11 cellular contexts compared by ENCODE assay signal in the genomic region with DNA sequence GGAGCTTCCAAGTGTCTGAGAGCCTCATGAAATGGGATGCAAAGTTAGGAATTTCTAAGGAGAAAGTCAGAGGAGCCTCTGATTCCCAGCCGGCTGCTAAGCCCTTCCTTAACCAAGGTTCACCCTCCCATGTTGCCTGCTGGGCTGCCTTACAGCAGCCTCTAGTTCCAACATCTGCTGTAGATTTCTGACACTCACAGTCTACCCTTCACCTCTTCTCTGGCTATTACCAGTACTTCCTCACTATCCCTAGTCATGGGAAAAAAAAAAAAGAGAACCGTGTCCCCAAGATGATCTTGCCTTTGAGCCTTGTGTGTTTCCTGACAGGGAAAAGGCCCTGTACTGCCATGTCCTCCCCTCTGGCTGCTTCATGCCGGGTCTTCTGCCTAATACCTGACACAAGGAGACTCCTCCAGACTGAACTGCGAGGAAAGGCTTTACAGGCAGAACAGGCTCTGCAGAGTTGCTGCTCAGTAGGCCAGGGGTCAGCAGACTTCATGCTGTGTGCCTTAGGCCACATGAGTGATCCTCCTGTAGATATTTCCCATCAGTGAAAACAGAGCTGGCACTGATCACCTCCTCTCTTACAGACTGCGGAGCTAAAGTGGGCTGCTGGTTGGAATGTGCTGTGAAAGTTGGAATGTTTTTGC. TPM values are rescaled to one million over a fixed set of nuclear protein-coding genes. Genes with fewer than 3 reads are reported as not detected.
DNase-seq lines count a peak whose midpoint lies in the region; ATAC-seq and TF ChIP-seq lines count a peak whose summit lies in the region.
"Had no signal": no experiment of that assay in that cellular context is flagged by ENCODE, and none has a peak within 500 bp of the region (broad histone marks: within the 10 kb centered on the region; RNA-seq: fewer than 3 reads in every experiment).

No MANE protein-coding gene starts in this region.

- POLR2A ChIA-PET in activated naive CD8-positive, alpha-beta T cell treated with anti-CD3 and anti-CD28 coated beads, Interleukin-2, amount 10 ng/mL, durations not matched to agents 7 days and 5 days (lab: Charles Lee): interaction anchor here (0.6 to 1.1 kb wide), 2 partner anchors 46 kb away, joined by 3 read pairs; no protein-coding TSS in a partner anchor
- POLR2A ChIA-PET in naive thymus-derived CD4-positive, alpha-beta T cell (lab: Charles Lee): interaction anchor here (0.7 to 1.5 kb wide), 5 partner anchors 10 to 22 kb away, joined by 3 to 7 read pairs (median 3); no protein-coding TSS in a partner anchor

- no peaks in the 10 kb centered on the region for H3K9me3 ChIP-seq in naive thymus-derived CD4-positive, alpha-beta T cell (ENCODE audit: control insufficient read depth in 2 of 3, low read length in 3 of 3)

- H3K36me3 Mint-ChIP-seq in T-helper 1 cell treated with Interleukin-12 subunit alpha and Interleukin-12 subunit beta and Interleukin-4 antibody, amounts not matched to agents 30 μg/mL and 1 μg/mL, for 36 hours (ENCODE audit: low read depth): peaks cover 26% of the 10 kb centered on the region
- H3K36me3 Mint-ChIP-seq in activated naive CD8-positive, alpha-beta T cell treated with anti-CD3 and anti-CD28 coated beads, Interleukin-2, amount 10 ng/mL, durations not matched to agents 7 days and 5 days: peaks cover 37% of the 10 kb centered on the region
- H3K36me3 Mint-ChIP-seq in naive thymus-derived CD4-positive, alpha-beta T cell: peaks cover 7 to 35% (median 16%) of the 10 kb centered on the region in 5 donors

- CTCF ChIA-PET in naive thymus-derived CD4-positive, alpha-beta T cell (lab: Charles Lee): no interaction called here

- ATAC-seq in activated naive CD8-positive, alpha-beta T cell treated with anti-CD3 and anti-CD28 coated beads, Interleukin-2, amount 10 ng/mL, durations not matched to agents 7 days and 5 days (ENCODE audit: low read depth): no peak
- no peak for ATAC-seq in naive thymus-derived CD4-positive, alpha-beta T cell
- ATAC-seq in GM21528 (IDR thresholded peaks at IDR 0.05; ENCODE audit: low FRiP score, unreplicated experiment) (no peak), HG02938 (IDR thresholded peaks at IDR 0.05; ENCODE audit: unreplicated experiment) (no peak)

- no peaks in the 10 kb centered on the region for H3K36me3 ChIP-seq in naive thymus-derived CD4-positive, alpha-beta T cell (ENCODE audit: control insufficient read depth in 2 of 3, insufficient read depth in 3 of 3, low read length in 3 of 3)
- H3K36me3 ChIP-seq: stomach had no signal

- peak overlapping the region; percentile 70 for H3K27ac Mint-ChIP-seq in T-helper 1 cell treated with Interleukin-12 subunit alpha and Interleukin-12 subunit beta and Interleukin-4 antibody, amounts not matched to agents 30 μg/mL and 1 μg/mL, for 36 hours
- peak overlapping the region; percentile 80 for H3K27ac Mint-ChIP-seq in activated naive CD8-positive, alpha-beta T cell treated with anti-CD3 and anti-CD28 coated beads, Interleukin-2, amount 10 ng/mL, durations not matched to agents 7 days and 5 days
- H3K27ac Mint-ChIP-seq in naive thymus-derived CD4-positive, alpha-beta T cell: peak overlapping the region in 5 of 9 donors; percentile 25 to 93 (median 75)
- H3K27ac Mint-ChIP-seq: activated T-helper 17 cell treated with anti-CD3 and anti-CD28 coated beads, Interleukin-2, amount 50 U/mL, for 72 hours had no signal

- H3K27me3 ChIP-seq in naive thymus-derived CD4-positive, alpha-beta T cell (ENCODE audit: control insufficient read depth in 2 of 2, insufficient read depth in 2 of 2, low read length in 2 of 2): no peaks in the 10 kb centered on the region
- peaks cover 0 to under 1% (median 0%) of the 10 kb centered on the region in 45 donors for H3K27me3 ChIP-seq in dorsolateral prefrontal cortex
- H3K27me3 ChIP-seq: stomach had no signal

- DNase-seq in T-helper 1 cell: no peak
- DNase-seq in ELF-1 (ENCODE audit: low read depth, low spot score): peak; percentile 86
- DNase-seq in activated naive CD8-positive, alpha-beta T cell treated with anti-CD3 and anti-CD28 coated beads, Interleukin-2, amount 10 ng/mL, durations not matched to agents 7 days and 5 days: no peak
- DNase-seq in naive thymus-derived CD4-positive, alpha-beta T cell: no peak
- DNase-seq in dorsolateral prefrontal cortex: no peak
- DNase-seq: NCI-H2029, stomach had no signal

- H3K27me3 Mint-ChIP-seq in T-helper 1 cell treated with Interleukin-12 subunit alpha and Interleukin-12 subunit beta and Interleukin-4 antibody, amounts not matched to agents 30 μg/mL and 1 μg/mL, for 36 hours (ENCODE audit: low read depth): no peaks in the 10 kb centered on the region
- H3K27me3 Mint-ChIP-seq in activated naive CD8-positive, alpha-beta T cell treated with anti-CD3 and anti-CD28 coated beads, Interleukin-2, amount 10 ng/mL, durations not matched to agents 7 days and 5 days: no peaks in the 10 kb centered on the region
- no peaks in the 10 kb centered on the region for H3K27me3 Mint-ChIP-seq in naive thymus-derived CD4-positive, alpha-beta T cell
- H3K27me3 Mint-ChIP-seq: activated T-helper 17 cell treated with anti-CD3 and anti-CD28 coated beads, Interleukin-2, amount 50 U/mL, for 72 hours had no signal

- H3K4me3 Mint-ChIP-seq in T-helper 1 cell treated with Interleukin-12 subunit alpha and Interleukin-12 subunit beta and Interleukin-4 antibody, amounts not matched to agents 30 μg/mL and 1 μg/mL, for 36 hours: no peak overlapping the region
- H3K4me3 Mint-ChIP-seq in activated naive CD8-positive, alpha-beta T cell treated with anti-CD3 and anti-CD28 coated beads, Interleukin-2, amount 10 ng/mL, durations not matched to agents 7 days and 5 days: peak overlapping the region; percentile 27
- peak overlapping the region in 7 of 10 donors; percentile 27 to 81 (median 68) for H3K4me3 Mint-ChIP-seq in naive thymus-derived CD4-positive, alpha-beta T cell
- H3K4me3 Mint-ChIP-seq: activated T-helper 17 cell treated with anti-CD3 and anti-CD28 coated beads, Interleukin-2, amount 50 U/mL, for 72 hours had no signal

- peaks cover 56% of the 10 kb centered on the region for H3K4me1 Mint-ChIP-seq in T-helper 1 cell treated with Interleukin-12 subunit alpha and Interleukin-12 subunit beta and Interleukin-4 antibody, amounts not matched to agents 30 μg/mL and 1 μg/mL, for 36 hours (ENCODE audit: low read depth)
- H3K4me1 Mint-ChIP-seq in activated naive CD8-positive, alpha-beta T cell treated with anti-CD3 and anti-CD28 coated beads, Interleukin-2, amount 10 ng/mL, durations not matched to agents 7 days and 5 days: peaks cover 49% of the 10 kb centered on the region
- H3K4me1 Mint-ChIP-seq in naive thymus-derived CD4-positive, alpha-beta T cell: peaks cover 0 to 54% (median 33%) of the 10 kb centered on the region in 7 donors

- H3K4me1 ChIP-seq in naive thymus-derived CD4-positive, alpha-beta T cell (ENCODE audit: control insufficient read depth in 2 of 2, insufficient read depth in 2 of 2, low read length in 2 of 2): peaks cover 72 to 91% of the 10 kb centered on the region in 2 donors

- peaks cover 9% of the 10 kb centered on the region for H3K9me3 Mint-ChIP-seq in T-helper 1 cell treated with Interleukin-12 subunit alpha and Interleukin-12 subunit beta and Interleukin-4 antibody, amounts not matched to agents 30 μg/mL and 1 μg/mL, for 36 hours
- peaks cover 7% of the 10 kb centered on the region for H3K9me3 Mint-ChIP-seq in activated naive CD8-positive, alpha-beta T cell treated with anti-CD3 and anti-CD28 coated beads, Interleukin-2, amount 10 ng/mL, durations not matched to agents 7 days and 5 days
- peaks cover 0 to 12% (median 6%) of the 10 kb centered on the region in 11 donors for H3K9me3 Mint-ChIP-seq in naive thymus-derived CD4-positive, alpha-beta T cell
- H3K9me3 Mint-ChIP-seq: activated T-helper 17 cell treated with anti-CD3 and anti-CD28 coated beads, Interleukin-2, amount 50 U/mL, for 72 hours had no signal

- intact Hi-C loops in naive thymus-derived CD4-positive, alpha-beta T cell (cut with micrococcal nuclease): loop anchor here in 1 of 2 donors (2.0 kb wide), 1 partner anchor 13 kb away; no protein-coding TSS in a partner anchor
- intact Hi-C loops in dorsolateral prefrontal cortex (cut with DNase I): no loop called here

- H3K27ac ChIP-seq in naive thymus-derived CD4-positive, alpha-beta T cell (ENCODE audit: low read depth, low read length): peak overlapping the region; percentile 50
- H3K27ac ChIP-seq in dorsolateral prefrontal cortex: peak overlapping the region in 3 of 59 donors; percentile 0 to 22 (median 7)
- H3K27ac ChIP-seq: stomach had no signal

- H3K4me3 ChIP-seq in naive thymus-derived CD4-positive, alpha-beta T cell (ENCODE audit: low read length): no peak overlapping the region
- H3K4me3 ChIP-seq in dorsolateral prefrontal cortex: no peak overlapping the region
- H3K4me3 ChIP-seq: stomach had no signal

- TF ChIP-seq CTCF in dorsolateral prefrontal cortex (IDR thresholded peaks at IDR 0.05 in 54 of 56, conservative IDR thresholded peaks at IDR 0.05 in 2 of 56; ENCODE audit: low read depth in 1 of 56, partially characterized antibody in 56 of 56): no peak

RNA-seq across cellular contexts. Expression of a gene that starts 46.8 kb away (rescaled TPM):
- 100 to 1,000 TPM; 318 TPM for total RNA-seq in activated naive CD8-positive, alpha-beta T cell treated with anti-CD3 and anti-CD28 coated beads, Interleukin-2, amount 10 ng/mL, durations not matched to agents 7 days and 5 days
- 100 to 1,000 TPM; 224 to 359 (median 320) TPM for total RNA-seq in naive thymus-derived CD4-positive, alpha-beta T cell
- 100 to 1,000 TPM; 191 to 285 TPM for polyA plus RNA-seq in naive thymus-derived CD4-positive, alpha-beta T cell
- 10 to 100 TPM in 100 of 120 experiments, 1 to 10 TPM in 20; 6.3 to 39.4 (median 13.3) TPM for total RNA-seq in dorsolateral prefrontal cortex

Comparison
In these comparisons a context has a peak if more than half of its experiments do, and no peak if none do; other contexts are left out.
1. RNA of a gene that starts 46.8 kb away (total RNA-seq): 224 to 359 TPM in naive thymus-derived CD4-positive, alpha-beta T cell and 318 TPM in activated naive CD8-positive, alpha-beta T cell treated with anti-CD3 and anti-CD28 coated beads, Interleukin-2, amount 10 ng/mL, durations not matched to agents 7 days and 5 days; 6.3 to 39.4 TPM in dorsolateral prefrontal cortex; every median in the first group is over 4 times any median in the second.
2. Peak in every context shown above with its lines, with median percentiles within 50 percentile points of each other: H3K27ac Mint-ChIP-seq.